In genomic region chr4:139665690-139666529, GRCh38 we compare ENCODE assay signal across 1 cellular context.
TF ChIP-seq lines count a peak whose summit lies in the region.

MGST2 (plus strand) TSS chr4:139665819; CDS start chr4:139666020, 201 bp downstream.

TF ChIP-seq in HepG2, 621 proteins besides CTCF, POLR2A, EP300 and RAD21 (continued from another document and continues in another):
- TF ChIP-seq BORCS8-MEF2B (CRISPR knock-in tag; IDR thresholded peaks at IDR 0.05) (peak; percentile 77; the same call in 1 of the 2 replicates), ZNF138 (CRISPR knock-in tag; IDR thresholded peaks at IDR 0.05; ENCODE audit: low read depth) (no peak), IRF9 (CRISPR knock-in tag; IDR thresholded peaks at IDR 0.05; ENCODE audit: borderline replicate concordance) (peak; percentile 92; the same call in 1 of the 2 replicates), ARID5B (CRISPR knock-in tag; IDR thresholded peaks at IDR 0.05) (peak; percentile 88), NFE2L2 (IDR thresholded peaks at IDR 0.05; ENCODE audit: low read length) (no peak), ZNF432 (CRISPR knock-in tag; IDR thresholded peaks at IDR 0.05; ENCODE audit: borderline replicate concordance) (no peak), ETV5 (CRISPR knock-in tag; IDR thresholded peaks at IDR 0.05; ENCODE audit: borderline replicate concordance) (peak; percentile 98), GATAD2A (CRISPR knock-in tag; IDR thresholded peaks at IDR 0.05) (peak; percentile 83), YY1 (IDR thresholded peaks at IDR 0.05; ENCODE audit: insufficient read depth, insufficient replicate concordance, low read depth, low read length) (peak; percentile 91), SRY (CRISPR knock-in tag; IDR thresholded peaks at IDR 0.05) (no peak), ELF4 (CRISPR knock-in tag; IDR thresholded peaks at IDR 0.05; ENCODE audit: borderline replicate concordance) (peak; percentile 89), ZNF460 (CRISPR knock-in tag; IDR thresholded peaks at IDR 0.05; ENCODE audit: borderline replicate concordance) (no peak; the same call in 1 of the 2 replicates), MLLT10 (CRISPR knock-in tag; IDR thresholded peaks at IDR 0.05) (no peak), NFKB2 (CRISPR knock-in tag; IDR thresholded peaks at IDR 0.05; ENCODE audit: borderline replicate concordance) (peak; percentile 63; the same call in 1 of the 2 replicates), SMC3 (IDR thresholded peaks at IDR 0.05; ENCODE audit: low read length) (no peak), ZNF790 (CRISPR knock-in tag; IDR thresholded peaks at IDR 0.05; ENCODE audit: borderline replicate concordance) (no peak), ZKSCAN1 (IDR thresholded peaks at IDR 0.05; ENCODE audit: low read length) (no peak), ZNF468 (CRISPR knock-in tag; IDR thresholded peaks at IDR 0.05) (no peak), ZNF44 (CRISPR knock-in tag; IDR thresholded peaks at IDR 0.05) (no peak; the same call in 1 of the 2 replicates), ZFP37 (CRISPR knock-in tag; IDR thresholded peaks at IDR 0.05; ENCODE audit: borderline replicate concordance) (peak; percentile 74; the same call in 1 of the 2 replicates), BHLHE40 (IDR thresholded peaks at IDR 0.05; ENCODE audit: low read length) (peak; percentile 32), MYNN (CRISPR knock-in tag; IDR thresholded peaks at IDR 0.05; ENCODE audit: low read depth) (no peak), ZNF337 (CRISPR knock-in tag; IDR thresholded peaks at IDR 0.05; ENCODE audit: borderline replicate concordance, low read depth) (peak; percentile 77), ZNF724P (CRISPR knock-in tag; IDR thresholded peaks at IDR 0.05; ENCODE audit: borderline replicate concordance) (no peak; the same call in 1 of the 2 replicates), ZNF773 (CRISPR knock-in tag; IDR thresholded peaks at IDR 0.05; ENCODE audit: borderline replicate concordance) (no peak), ZNF850 (CRISPR knock-in tag; conservative IDR thresholded peaks at IDR 0.05) (no peak), ZBTB1 (CRISPR knock-in tag; IDR thresholded peaks at IDR 0.05; ENCODE audit: borderline replicate concordance) (no peak), REPIN1 (CRISPR knock-in tag; IDR thresholded peaks at IDR 0.05; ENCODE audit: borderline replicate concordance, low read depth) (peak; percentile 88), ZNF234 (CRISPR knock-in tag; conservative IDR thresholded peaks at IDR 0.05) (no peak), RBM22 (optimal IDR thresholded peaks at IDR 0.05; ENCODE audit: low read length) (no peak), ARHGAP35 (CRISPR knock-in tag; IDR thresholded peaks at IDR 0.05; ENCODE audit: borderline replicate concordance) (no peak), KDM5B (CRISPR knock-in tag; IDR thresholded peaks at IDR 0.05; ENCODE audit: borderline replicate concordance) (peak; percentile 63; the same call in 1 of the 2 replicates), ZBTB39 (CRISPR knock-in tag; IDR thresholded peaks at IDR 0.05) (no peak), TMF1 (CRISPR knock-in tag; IDR thresholded peaks at IDR 0.05; ENCODE audit: low read depth) (no peak; the same call in 1 of the 2 replicates), KMT2B (CRISPR knock-in tag; IDR thresholded peaks at IDR 0.05) (no peak; the same call in 1 of the 2 replicates), ZKSCAN8 (CRISPR knock-in tag; IDR thresholded peaks at IDR 0.05; ENCODE audit: borderline replicate concordance) (peak; percentile 85), ZBTB4 (CRISPR knock-in tag; IDR thresholded peaks at IDR 0.05; ENCODE audit: borderline replicate concordance) (peak; percentile 61; the same call in 1 of the 2 replicates), ZNF563 (CRISPR knock-in tag; IDR thresholded peaks at IDR 0.05) (no peak; the same call in 1 of the 2 replicates), KLF6 (CRISPR knock-in tag; IDR thresholded peaks at IDR 0.05) (peak; percentile 54; the same call in 1 of the 2 replicates), TRIM22 (IDR thresholded peaks at IDR 0.05) (no peak), E2F1 (CRISPR knock-in tag; IDR thresholded peaks at IDR 0.05) (peak; percentile 75; the same call in 1 of the 2 replicates), TRIM24 (CRISPR knock-in tag; IDR thresholded peaks at IDR 0.05) (no peak), CEBPZ (IDR thresholded peaks at IDR 0.05; ENCODE audit: low read length) (no peak), MEF2D (CRISPR knock-in tag; IDR thresholded peaks at IDR 0.05) (peak; percentile 75; the same call in 1 of the 2 replicates), ZBTB38 (CRISPR knock-in tag; IDR thresholded peaks at IDR 0.05) (peak; percentile 74; the same call in 1 of the 2 replicates), GMEB2 (CRISPR knock-in tag; IDR thresholded peaks at IDR 0.05; ENCODE audit: low read depth) (no peak), ZNF556 (CRISPR knock-in tag; IDR thresholded peaks at IDR 0.05; ENCODE audit: borderline replicate concordance) (peak; percentile 81; the same call in 1 of the 2 replicates), RFX3 (CRISPR knock-in tag; IDR thresholded peaks at IDR 0.05) (no peak), AKAP8 (CRISPR knock-in tag; IDR thresholded peaks at IDR 0.05) (no peak; the same call in 1 of the 2 replicates), SMARCC2 (IDR thresholded peaks at IDR 0.05) (no peak), MIER2 (CRISPR knock-in tag; IDR thresholded peaks at IDR 0.05) (no peak)
